8 cellular contexts compared by ENCODE assay signal in the genomic region with DNA sequence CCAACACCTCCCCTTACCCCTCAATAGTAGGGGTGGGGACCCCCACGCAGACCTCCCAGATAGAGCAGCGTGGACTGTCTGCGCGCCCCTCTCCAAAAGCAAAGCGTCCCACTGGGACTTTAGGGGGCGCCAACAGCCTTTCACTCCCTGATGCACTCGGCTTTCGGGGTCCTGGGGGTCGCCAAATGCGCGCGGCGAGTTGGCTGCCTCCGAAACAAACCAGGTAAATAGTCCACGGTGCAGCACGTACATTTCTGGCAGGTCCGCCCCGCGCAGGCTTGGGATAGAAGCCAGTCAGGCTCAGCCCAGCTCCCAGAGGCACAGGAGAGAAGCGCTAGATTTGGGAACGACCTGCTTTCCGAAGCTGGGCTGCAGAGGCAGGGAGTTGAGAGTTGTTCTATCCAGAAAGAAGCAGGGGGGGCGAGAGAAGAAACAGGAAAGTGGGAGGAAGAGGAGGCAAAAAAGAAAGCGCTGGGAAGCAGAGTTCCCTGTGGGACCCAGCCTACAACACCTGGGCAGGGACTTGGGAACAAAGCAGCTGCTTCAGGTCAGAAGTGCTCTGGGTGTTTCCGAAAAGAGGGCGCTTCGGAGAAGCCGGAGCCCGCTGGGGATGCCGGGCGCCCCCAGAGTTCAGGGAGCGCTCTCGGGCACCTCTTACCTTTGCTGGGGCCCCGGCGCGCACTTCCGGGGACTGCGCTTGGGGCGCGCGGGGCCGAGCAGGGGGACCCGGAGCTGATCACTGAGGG. TPM values are rescaled to one million over a fixed set of nuclear protein-coding genes. Genes with fewer than 3 reads are reported as not detected.
DNase-seq lines count a peak whose midpoint lies in the region; ATAC-seq and TF ChIP-seq lines count a peak whose summit lies in the region.

No MANE protein-coding gene starts in this region.

- H3K27me3 Mint-ChIP-seq in activated CD4-positive, alpha-beta T cell treated with anti-CD3 and anti-CD28 coated beads, Interleukin-2, amount 10 ng/mL, durations not matched to agents 24 days and 14 days: peaks cover 47% of the 10 kb centered on the region

- H3K4me3 ChIP-seq in MG63 (peak overlapping the region; percentile 67), colonic mucosa (peak overlapping the region; percentile 38), lung (peak overlapping the region; percentile 38), uterus (peak overlapping the region; percentile 43 to 49)

- H3K27me3 ChIP-seq in MG63: no peaks in the 10 kb centered on the region
- peaks cover 4% of the 10 kb centered on the region for H3K27me3 ChIP-seq in colonic mucosa
- H3K27me3 ChIP-seq in lung (ENCODE audit: control insufficient read depth, insufficient read depth): peaks cover 5% of the 10 kb centered on the region
- no peaks in the 10 kb centered on the region for H3K27me3 ChIP-seq in uterus

- intact Hi-C loops in activated CD4-positive, alpha-beta T cell treated with anti-CD3 and anti-CD28 coated beads, Interleukin-2, amount 10 ng/mL, durations not matched to agents 24 days and 14 days (cut with micrococcal nuclease): no loop called here
- intact Hi-C loops in colonic mucosa (cut with DNase I) (no loop called here), uterus (cut with DNase I; ENCODE audit: low total_unique reads) (no loop called here)

- peak; percentile 42 for ATAC-seq in lung (ENCODE audit: insufficient read depth, low FRiP score)

- no peaks in the 10 kb centered on the region for H3K36me3 Mint-ChIP-seq in activated CD4-positive, alpha-beta T cell treated with anti-CD3 and anti-CD28 coated beads, Interleukin-2, amount 10 ng/mL, durations not matched to agents 24 days and 14 days (ENCODE audit: low read depth)

- H3K36me3 ChIP-seq in MG63 (peaks cover 8% of the 10 kb centered on the region), colonic mucosa (no peaks in the 10 kb centered on the region), lung (ENCODE audit: control insufficient read depth in 2 of 2, insufficient read depth in 2 of 2, low read length in 2 of 2) (no peaks in the 10 kb centered on the region), uterus (no peaks in the 10 kb centered on the region)

- H3K4me1 Mint-ChIP-seq in activated CD4-positive, alpha-beta T cell treated with anti-CD3 and anti-CD28 coated beads, Interleukin-2, amount 10 ng/mL, durations not matched to agents 24 days and 14 days: peaks cover 10% of the 10 kb centered on the region

- H3K4me1 ChIP-seq in colonic mucosa (no peaks in the 10 kb centered on the region), lung (ENCODE audit: control insufficient read depth in 2 of 2, insufficient read depth in 2 of 2, low read length in 2 of 2) (peaks cover 2 to 4% of the 10 kb centered on the region in 2 donors), uterus (no peaks in the 10 kb centered on the region)

- 1 to 2% methylated on average over 40 to 43 of the region's 43 CpGs for WGBS in lung, 2 donors

- H3K27ac Mint-ChIP-seq in activated CD4-positive, alpha-beta T cell treated with anti-CD3 and anti-CD28 coated beads, Interleukin-2, amount 10 ng/mL, durations not matched to agents 24 days and 14 days: no peak overlapping the region

- TF ChIP-seq POLR2A in uterus (IDR thresholded peaks at IDR 0.05) (no peak), erythroblast (IDR thresholded peaks at IDR 0.05; ENCODE audit: low read length) (no peak)

- no peaks in the 10 kb centered on the region for H3K9me3 Mint-ChIP-seq in activated CD4-positive, alpha-beta T cell treated with anti-CD3 and anti-CD28 coated beads, Interleukin-2, amount 10 ng/mL, durations not matched to agents 24 days and 14 days

- H3K27ac ChIP-seq in colonic mucosa (peak overlapping the region; percentile 32), lung (ENCODE audit: low read depth in 1 of 2, low read length in 1 of 2) (peak overlapping the region; percentile 37 to 84), uterus (peak overlapping the region; percentile 60 to 62)

- no peak for TF ChIP-seq CTCF in colonic mucosa (IDR thresholded peaks at IDR 0.05)
- TF ChIP-seq CTCF in lung (IDR thresholded peaks at IDR 0.05; ENCODE audit: control extremely low read depth, extremely low read depth): no peak
- peak in 2 of 4 experiments; percentile 8 to 13 for TF ChIP-seq CTCF in uterus (IDR thresholded peaks at IDR 0.05)

- DNase-seq in activated CD4-positive, alpha-beta T cell treated with anti-CD3 and anti-CD28 coated beads, Interleukin-2, amount 10 ng/mL, durations not matched to agents 24 days and 14 days: peak; percentile 62
- no peak for DNase-seq in activated CD4-positive, alpha-beta T cell treated with anti-CD3 and anti-CD28 coated beads for 4 hours
- DNase-seq in MG63: peak; percentile 53
- no peak for DNase-seq in colonic mucosa
- DNase-seq in lung (ENCODE audit: low spot score): peak; percentile 42
- peak in 1 of 2 donors; percentile 16 for DNase-seq in uterus
- DNase-seq in erythroblast (lab: John Stamatoyannopoulos, UW): no peak
- no peak for DNase-seq in midbrain (lab: John Stamatoyannopoulos, UW)

- H3K9me3 ChIP-seq in MG63 (no peaks in the 10 kb centered on the region), colonic mucosa (no peaks in the 10 kb centered on the region), lung (ENCODE audit: control insufficient read depth in 2 of 2, insufficient read depth in 1 of 2, low read length in 1 of 2) (no peaks in the 10 kb centered on the region), uterus (no peaks in the 10 kb centered on the region)

- H3K4me3 Mint-ChIP-seq in activated CD4-positive, alpha-beta T cell treated with anti-CD3 and anti-CD28 coated beads, Interleukin-2, amount 10 ng/mL, durations not matched to agents 24 days and 14 days: peak overlapping the region; percentile 81

- peak overlapping the region in 1 of 2 donors; percentile 37 for H3K9ac ChIP-seq in colonic mucosa (ENCODE audit: low read depth in 2 of 2, low read length in 2 of 2)

RNA-seq across cellular contexts. Expression of gene EVA1A, which starts 0.5 kb away (rescaled TPM):
- total RNA-seq in activated CD4-positive, alpha-beta T cell treated with anti-CD3 and anti-CD28 coated beads, Interleukin-2, amount 10 ng/mL, durations not matched to agents 24 days and 14 days: not detected in 2 replicates
- total RNA-seq in MG63 (2014; rRNA removed; shearing (Covaris generic); ENCODE audit: low replicate concordance): 47.2 and 48.6 TPM in 2 replicates
- total RNA-seq in colonic mucosa (under 1 TPM; 0.25 to 0.77 TPM), lung (10 to 100 TPM; 35.8 to 51.3 TPM), uterus (10 to 100 TPM in 1 of 4 donors, 1 to 10 TPM in 2, not detected in 1; 1.2 to 22.1 (median 2.3) TPM)
- 100 to 1,000 TPM in 1 of 2 donors, 10 to 100 TPM in 1; 30.1 to 102 TPM for polyA plus RNA-seq in lung

Comparison
In these comparisons a context has a peak if more than half of its experiments do, and no peak if none do; other contexts are left out.
1. DNase-seq: peak in activated CD4-positive, alpha-beta T cell treated with anti-CD3 and anti-CD28 coated beads, Interleukin-2, amount 10 ng/mL, durations not matched to agents 24 days and 14 days (single experiment), MG63 (single experiment) and lung (single experiment); none in activated CD4-positive, alpha-beta T cell treated with anti-CD3 and anti-CD28 coated beads for 4 hours (0 of 2), colonic mucosa (single experiment), erythroblast (0 of 2) and midbrain (single experiment).
2. Peak in every context shown above with its lines, with median percentiles within 50 percentile points of each other: H3K4me3 ChIP-seq and H3K27ac ChIP-seq.